Comparison of ENCODE assay signal across 16 cellular contexts in the genomic region with DNA sequence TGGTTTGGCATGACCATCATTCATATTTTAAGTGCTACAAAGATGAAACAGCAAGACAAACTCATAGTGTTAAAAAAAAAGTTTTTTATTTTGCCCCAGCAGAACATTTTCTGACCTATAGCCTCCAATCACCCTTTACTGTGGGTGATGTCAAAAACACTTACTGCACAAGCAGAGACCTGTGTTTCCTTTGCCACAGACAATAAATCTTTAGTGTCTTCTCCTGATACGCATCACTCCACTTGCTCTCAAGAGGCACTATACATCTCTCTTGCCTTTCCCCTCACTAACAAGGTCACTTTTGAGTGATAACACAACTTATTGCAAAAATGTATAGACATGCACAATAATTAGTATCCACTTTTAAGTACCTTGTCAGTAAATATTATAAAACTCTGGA.
DNase-seq lines count a peak whose midpoint lies in the region; ATAC-seq, FAIRE-seq and TF ChIP-seq lines count a peak whose summit lies in the region.
"Had no signal": no experiment of that assay in that cellular context is flagged by ENCODE, and none has a peak within 500 bp of the region (broad histone marks: within the 10 kb centered on the region; RNA-seq: fewer than 3 reads in every experiment).

No MANE protein-coding gene starts in this region.

- POLR2A ChIA-PET in K562 (lab: Yijun Ruan, JAX) = interaction anchor here (0.9 kb wide), 1 partner anchor 21 kb away, joined by 3 read pairs; no protein-coding TSS in a partner anchor

- peak; percentile 24 for DNase-seq in NCI-H187 treated with DMSO at 0.1 percent for 48 hours (lab: John Stamatoyannopoulos, UW)
- DNase-seq in NCI-H187 (lab: John Stamatoyannopoulos, UW) = no peak
- peak; percentile 72 for DNase-seq in SK-N-DZ (ENCODE audit: low spot score)
- DNase-seq in K562 (ENCODE audit: extremely low read depth in 1 of 4, low spot score in 3 of 4) = no peak
- no peak for DNase-seq in stomach
- no peak for DNase-seq in small intestine
- DNase-seq in NCI-H2171 (lab: John Stamatoyannopoulos, UW) = no peak
- DNase-seq: 8988T; Calu3; CD4-positive, CD25-positive, alpha-beta regulatory T cell; DMS 273 treated with DMSO at 0.1 percent for 48 hours; GM23248 had no signal

- H3K9me1 ChIP-seq in K562 (ENCODE audit: control insufficient read depth, insufficient read depth, low read length) = no peaks in the 10 kb centered on the region

- WGBS in K562 (ENCODE audit: insufficient coverage, low coverage, missing lambda C conversion rate) = 67% methylated on average over 1 of the region's 1 CpG
- 93 to 100% (median 97%) methylated on average over 1 of the region's 1 CpG for WGBS in stomach, 5 donors
- WGBS in small intestine, 3 donors = 88 to 100% (median 96%) methylated on average over 1 of the region's 1 CpG

- no peak overlapping the region for H2AFZ ChIP-seq in K562 (ENCODE audit: low read depth, low read length)
- H2AFZ ChIP-seq: GM23248 had no signal

- no TSS peak for BruUV-seq in K562 (replicated peaks; lab: Mats Ljungman, UMichigan)

- H3K36me3 ChIP-seq in K562 (ENCODE audit: control insufficient read depth, insufficient read depth, low read length) = peaks cover 4% of the 10 kb centered on the region; the same call in 1 of the 3 replicates
- H3K36me3 ChIP-seq in stomach = no peaks in the 10 kb centered on the region
- no peaks in the 10 kb centered on the region for H3K36me3 ChIP-seq in small intestine (ENCODE audit: control insufficient read depth in 2 of 2, insufficient read depth in 2 of 2, low read length in 2 of 2)

- H3K4me3 ChIP-seq in K562 = no peak overlapping the region
- no peak overlapping the region for H3K4me3 ChIP-seq in stomach
- no peak overlapping the region for H3K4me3 ChIP-seq in small intestine (ENCODE audit: low read depth in 1 of 2, low read length in 2 of 2)
- H3K4me3 ChIP-seq: BLaER1 treated with 17β-estradiol and CSF1 and Interleukin-3, amounts not matched to agents 10 nM and 100 nM; GM23248 had no signal

- TF ChIP-seq RAD21 in K562 (CRISPR knock-in tag; conservative IDR thresholded peaks at IDR 0.05 in 1 of 2, IDR thresholded peaks at IDR 0.05 in 1 of 2) = no peak

- TF ChIP-seq POLR2A in K562 (conservative IDR thresholded peaks at IDR 0.05) = no peak
- TF ChIP-seq POLR2A in stomach (IDR thresholded peaks at IDR 0.05) = no peak

- no peak overlapping the region for H3K4me2 ChIP-seq in K562 (ENCODE audit: insufficient read depth, low read length)
- H3K4me2 ChIP-seq: BLaER1 treated with 17β-estradiol and CSF1 and Interleukin-3, amounts not matched to agents 10 nM and 100 nM had no signal

- H4K20me1 ChIP-seq in K562 (replicated peaks; ENCODE audit: control insufficient read depth, insufficient read depth, low read length) = no peaks in the 10 kb centered on the region

- H3K27me3 ChIP-seq in K562 (ENCODE audit: control insufficient read depth in 2 of 2, insufficient read depth in 2 of 2, low read length in 2 of 2) (no peaks in the 10 kb centered on the region), stomach (no peaks in the 10 kb centered on the region), small intestine (ENCODE audit: control insufficient read depth in 2 of 2, insufficient read depth in 2 of 2, low read length in 2 of 2) (no peaks in the 10 kb centered on the region)
- H3K27me3 ChIP-seq: BLaER1 treated with 17β-estradiol and CSF1 and Interleukin-3, amounts not matched to agents 10 nM and 100 nM had no signal

- intact Hi-C loops in K562 (cut with micrococcal nuclease) = no loop called here
- intact Hi-C loops in stomach (cut with DNase I; ENCODE audit: low total_unique reads) = no loop called here

- in situ Hi-C loops in K562 (cut with MboI) = no loop called here

- H3K79me2 ChIP-seq in K562 (ENCODE audit: control insufficient read depth, insufficient read depth, low read length) = no peaks in the 10 kb centered on the region

- TF ChIP-seq CTCF in K562 (IDR thresholded peaks at IDR 0.05 in 2 of 3, conservative IDR thresholded peaks at IDR 0.05 in 1 of 3; ENCODE audit: insufficient read depth in 2 of 3, low read depth in 1 of 3, low read length in 3 of 3) (no peak), stomach (IDR thresholded peaks at IDR 0.05) (no peak)

- CTCF ChIA-PET in K562 (lab: Yijun Ruan, JAX; ENCODE audit: low intra/inter-chr PET ratio) = no interaction called here

- no peak for TF ChIP-seq EP300 in K562 (IDR thresholded peaks at IDR 0.05; ENCODE audit: low read length)
- no peak for TF ChIP-seq EP300 in stomach (IDR thresholded peaks at IDR 0.05)

- no peaks in the 10 kb centered on the region for H3K4me1 ChIP-seq in K562 (replicated peaks in 1 of 2; ENCODE audit: control insufficient read depth in 2 of 2, insufficient read depth in 2 of 2, low read length in 2 of 2)
- H3K4me1 ChIP-seq in stomach = peaks cover 0 to 17% (median 6%) of the 10 kb centered on the region in 4 donors
- no peaks in the 10 kb centered on the region for H3K4me1 ChIP-seq in small intestine (ENCODE audit: control insufficient read depth in 2 of 2, insufficient read depth in 1 of 2, low read depth in 1 of 2, low read length in 1 of 2)
- H3K4me1 ChIP-seq: BLaER1 treated with 17β-estradiol and CSF1 and Interleukin-3, amounts not matched to agents 10 nM and 100 nM had no signal

- FAIRE-seq in K562 (lab: Jason Lieb, UNC) = no peak
- no peak for FAIRE-seq in small intestine (lab: Jason Lieb, UNC)
- FAIRE-seq: H54 had no signal

- no peak overlapping the region for H3K27ac ChIP-seq in K562 (ENCODE audit: extremely low read depth, low read depth, low read length)
- H3K27ac ChIP-seq in stomach = no peak overlapping the region
- H3K27ac ChIP-seq in small intestine (ENCODE audit: low read depth in 1 of 2, low read length in 1 of 2) = no peak overlapping the region
- H3K27ac ChIP-seq: BLaER1 treated with 17β-estradiol and CSF1 and Interleukin-3, amounts not matched to agents 10 nM and 100 nM; GM23248; HL-60 had no signal

- H3K9me3 ChIP-seq in K562 (replicated peaks; ENCODE audit: control insufficient read depth, insufficient read depth, low read depth, low read length) = no peaks in the 10 kb centered on the region
- H3K9me3 ChIP-seq in stomach = no peaks in the 10 kb centered on the region
- no peaks in the 10 kb centered on the region for H3K9me3 ChIP-seq in small intestine (ENCODE audit: control insufficient read depth, low read depth)
- H3K9me3 ChIP-seq: BLaER1 treated with 17β-estradiol and CSF1 and Interleukin-3, amounts not matched to agents 10 nM and 100 nM had no signal

- no peak for ATAC-seq in K562
- ATAC-seq: HCT116 had no signal

- H3K9ac ChIP-seq in K562 (ENCODE audit: insufficient read depth in 1 of 2, low read depth in 2 of 2, low read length in 2 of 2) = no peak overlapping the region
- H3K9ac ChIP-seq: BLaER1 treated with 17β-estradiol and CSF1 and Interleukin-3, amounts not matched to agents 10 nM and 100 nM; GM23248 had no signal

TF ChIP-seq in K562, 482 proteins besides CTCF, POLR2A, EP300 and RAD21:
- TF ChIP-seq JUND (IDR thresholded peaks at IDR 0.05; ENCODE audit: borderline replicate concordance, low read depth, low read length) (no peak), JUND (tag; IDR thresholded peaks at IDR 0.05; ENCODE audit: borderline replicate concordance, low read depth, low read length) (no peak), ZZZ3 (IDR thresholded peaks at IDR 0.05) (no peak), GTF2A2 (tag; IDR thresholded peaks at IDR 0.05) (no peak), ZNF586 (CRISPR knock-in tag; conservative IDR thresholded peaks at IDR 0.05) (no peak), MEIS2 (IDR thresholded peaks at IDR 0.05; ENCODE audit: partially characterized antibody) (peak; percentile 44), TARDBP (IDR thresholded peaks at IDR 0.05) (no peak), ZFP36 (IDR thresholded peaks at IDR 0.05; ENCODE audit: low read depth, low read length, partially characterized antibody) (no peak), POLR2G (IDR thresholded peaks at IDR 0.05; ENCODE audit: low read depth, low read length) (no peak)
TF ChIP-seq in K562: peak in this region for 1.

Comparison
In these comparisons a context has a peak if more than half of its experiments do, and no peak if none do; other contexts are left out.
1. DNase-seq: peak in NCI-H187 treated with DMSO at 0.1 percent for 48 hours (single experiment) and SK-N-DZ (single experiment); none in NCI-H187 (0 of 2), K562 (0 of 4), stomach (single experiment), small intestine (single experiment) and NCI-H2171 (single experiment).